In genomic region chr11:9738700-9739099, GRCh38 we compare ENCODE assay signal across 21 cellular contexts.
A peak's percentile ranks its signal among the peaks of the same experiment; 100 is the strongest.
DNase-seq lines count a peak whose midpoint lies in the region; ATAC-seq and TF ChIP-seq lines count a peak whose summit lies in the region.
"Had no signal": no experiment of that assay in that cellular context is flagged by ENCODE, and none has a peak within 500 bp of the region (broad histone marks: within the 10 kb centered on the region; RNA-seq: fewer than 3 reads in every experiment).

No MANE protein-coding gene starts in this region.

- no peak for TF ChIP-seq POLR2A in body of pancreas (IDR thresholded peaks at IDR 0.05)

- H3K9me3 ChIP-seq in BLaER1 (peaks cover 43% of the 10 kb centered on the region), DOHH2 (ENCODE audit: control insufficient read depth, insufficient read depth, low read length) (no peaks in the 10 kb centered on the region), body of pancreas (no peaks in the 10 kb centered on the region)
- H3K9me3 ChIP-seq: gastroesophageal sphincter had no signal

- H4K20me1 ChIP-seq in BLaER1 = no peaks in the 10 kb centered on the region
- peaks cover 2% of the 10 kb centered on the region; the same call in 1 of the 2 replicates for H4K20me1 ChIP-seq in DOHH2 (ENCODE audit: control insufficient read depth, insufficient read depth, low read depth, low read length)

- peaks cover 22% of the 10 kb centered on the region for H3K4me1 ChIP-seq in BLaER1
- peaks cover 89% of the 10 kb centered on the region for H3K4me1 ChIP-seq in DOHH2 (ENCODE audit: control insufficient read depth, low read length)
- H3K4me1 ChIP-seq in body of pancreas = peaks cover 32% of the 10 kb centered on the region
- H3K4me1 ChIP-seq: parathyroid adenoma, SJCRH30 had no signal

- H3K27me3 ChIP-seq in BLaER1 (no peaks in the 10 kb centered on the region), DOHH2 (ENCODE audit: control insufficient read depth, low read length) (no peaks in the 10 kb centered on the region), body of pancreas (no peaks in the 10 kb centered on the region)
- H3K27me3 ChIP-seq: gastroesophageal sphincter, left lung, SJCRH30 had no signal

- H3K4me1 Mint-ChIP-seq in nephron progenitor cell = peaks cover 14% of the 10 kb centered on the region

- TF ChIP-seq CTCF in DOHH2 (IDR thresholded peaks at IDR 0.05; ENCODE audit: low read depth, low read length, poor library complexity, severe bottlenecking) (no peak), body of pancreas (IDR thresholded peaks at IDR 0.05) (no peak), nephron progenitor cell (IDR thresholded peaks at IDR 0.05) (no peak)

- peak overlapping the region; percentile 4; the same call in 1 of the 2 replicates for H3K27ac ChIP-seq in BLaER1
- H3K27ac ChIP-seq in DOHH2 (ENCODE audit: low read depth, low read length) = peak overlapping the region; percentile 85
- H3K27ac ChIP-seq in body of pancreas = peak overlapping the region in 3 of 4 donors; percentile 41 to 58 (median 58)
- H3K27ac ChIP-seq: parathyroid adenoma, PC-9, SJCRH30 had no signal

- WGBS in body of pancreas, 2 donors = 75 to 81% methylated on average over 1 of the region's 1 CpG

- no peak overlapping the region for H3K9ac ChIP-seq in BLaER1
- H3K9ac ChIP-seq: parathyroid adenoma had no signal

- H3K9me2 ChIP-seq in DOHH2 (replicated peaks; ENCODE audit: control insufficient read depth, low read length) = no peaks in the 10 kb centered on the region

- H3K79me2 ChIP-seq in DOHH2 (ENCODE audit: control insufficient read depth, low read length) = peaks cover 78% of the 10 kb centered on the region
- H3K79me2 ChIP-seq: parathyroid adenoma had no signal

- H3K27ac Mint-ChIP-seq in nephron progenitor cell = peak overlapping the region; percentile 5
- H3K27ac Mint-ChIP-seq: activated naive CD8-positive, alpha-beta T cell had no signal

- H3K27me3 Mint-ChIP-seq in nephron progenitor cell (ENCODE audit: low read depth, poor library complexity) = no peaks in the 10 kb centered on the region
- H3K27me3 Mint-ChIP-seq: activated naive CD8-positive, alpha-beta T cell had no signal

- H3K4me3 ChIP-seq in BLaER1 (no peak overlapping the region), DOHH2 (ENCODE audit: low read length) (peak overlapping the region; percentile 59), body of pancreas (no peak overlapping the region)
- H3K4me3 ChIP-seq: gastroesophageal sphincter, left lung, PC-9, SJCRH30 had no signal

- H3K9me3 Mint-ChIP-seq in nephron progenitor cell = peaks cover 31% of the 10 kb centered on the region

- H3K4me3 Mint-ChIP-seq in nephron progenitor cell = no peak overlapping the region
- H3K4me3 Mint-ChIP-seq: activated naive CD8-positive, alpha-beta T cell; activated T-cell treated with anti-CD3 and anti-CD28 coated beads, Interleukin-2, amount 50 U/mL, for 4 hours had no signal

- ATAC-seq in body of pancreas = peak; percentile 73
- ATAC-seq: activated T-cell treated with anti-CD3 and anti-CD28 coated beads, Interleukin-2, amount 50 U/mL, for 4 hours had no signal

- H3K36me3 ChIP-seq in BLaER1 (peaks cover 72% of the 10 kb centered on the region), DOHH2 (ENCODE audit: control insufficient read depth, low read length) (peaks cover 88% of the 10 kb centered on the region), body of pancreas (replicated peaks in 1 of 2; ENCODE audit: insufficient read depth in 1 of 2, low read depth in 2 of 2) (peaks cover 0 to 3% of the 10 kb centered on the region in 2 donors)

- peaks cover 85% of the 10 kb centered on the region for H3K36me3 Mint-ChIP-seq in nephron progenitor cell (ENCODE audit: low read depth)

- DNase-seq in body of pancreas = no peak
- no peak for DNase-seq in nephron progenitor cell
- no peak for DNase-seq in mucosa of gallbladder (ENCODE audit: low spot score)
- DNase-seq in activated T-cell treated with anti-CD3 and anti-CD28 coated beads for 4 hours = no peak
- DNase-seq in NCI-H69 (lab: John Stamatoyannopoulos, UW) = no peak
- no peak for DNase-seq in NCI-H128 (lab: John Stamatoyannopoulos, UW; ENCODE audit: unreplicated experiment)
- DNase-seq: activated T-cell treated with anti-CD3 and anti-CD28 coated beads, Interleukin-2, amount 50 U/mL, for 4 hours; erythroblast; NCI-H1105; NCI-H2171; NCI-H526 treated with DMSO at 0.1 percent for 48 hours; PC-9; stimulated activated CD4-positive, alpha-beta T cell treated with anti-CD3 and anti-CD28 coated beads, Interleukin-2, amount 100 ng/mL, for 24 hours; T1000 had no signal

- peaks cover 88% of the 10 kb centered on the region for H3F3A ChIP-seq in DOHH2 (ENCODE audit: control insufficient read depth, insufficient read depth)

- H3K4me2 ChIP-seq in BLaER1 = peak overlapping the region; percentile 45
- peak overlapping the region; percentile 57 for H3K4me2 ChIP-seq in DOHH2 (ENCODE audit: low read length)
- H3K4me2 ChIP-seq: PC-9 had no signal

- intact Hi-C loops in body of pancreas (cut with DNase I) = no loop called here

Comparison
In these comparisons a context has a peak if more than half of its experiments do, and no peak if none do; other contexts are left out.
1. H3K27ac ChIP-seq: peak in every context shown above with its lines; median percentile 85 in DOHH2; 58 in body of pancreas; 4 in BLaER1.